28 cellular contexts compared by ENCODE assay signal in genomic region chr3:155031191-155031590, GRCh38. TPM values are rescaled to one million over a fixed set of nuclear protein-coding genes. Genes with fewer than 3 reads are reported as not detected.
A peak's percentile ranks its signal among the peaks of the same experiment; 100 is the strongest.
DNase-seq lines count a peak whose midpoint lies in the region; TF ChIP-seq lines count a peak whose summit lies in the region.
"Had no signal": no experiment of that assay in that cellular context is flagged by ENCODE, and none has a peak within 500 bp of the region (broad histone marks: within the 10 kb centered on the region; RNA-seq: fewer than 3 reads in every experiment).

No MANE protein-coding gene starts in this region.

- H3K27me3 ChIP-seq in ACC112 (ENCODE audit: insufficient read depth, low read length) (no peaks in the 10 kb centered on the region), HUES64 (ENCODE audit: insufficient read depth, low read length) (no peaks in the 10 kb centered on the region)
- H3K27me3 ChIP-seq: esophagus squamous epithelium, heart right ventricle, left lung, neural progenitor cell, Peyer's patch, vagina had no signal

- intact Hi-C loops in dendritic cell treated with granulocyte-macrophage colony-stimulating factor and Interleukin-4, amounts not matched to agents 40 ng/mL and 50 ng/mL, for 4 days (cut with micrococcal nuclease) = no loop called here

- H3K4me1 Mint-ChIP-seq in dendritic cell treated with granulocyte-macrophage colony-stimulating factor and Interleukin-4, amounts not matched to agents 40 ng/mL and 50 ng/mL, for 4 days (ENCODE audit: low read depth) = peaks cover 47% of the 10 kb centered on the region
- peaks cover 51% of the 10 kb centered on the region for H3K4me1 Mint-ChIP-seq in mesothelial cell of epicardium
- H3K4me1 Mint-ChIP-seq: activated B cell treated with CpG ODN at 0.5 μM for 24 hours; activated CD4-positive, alpha-beta memory T cell treated with anti-CD3 and anti-CD28 coated beads, Interleukin-2, amount 10 ng/mL, durations not matched to agents 7 days and 5 days had no signal

- TF ChIP-seq CTCF in mesothelial cell of epicardium (IDR thresholded peaks at IDR 0.05; ENCODE audit: unreplicated experiment) = no peak

- no peaks in the 10 kb centered on the region for H3K79me2 ChIP-seq in ACC112 (ENCODE audit: control insufficient read depth, insufficient read depth, low read length, unreplicated experiment)

- peaks cover 41% of the 10 kb centered on the region for H3K4me1 ChIP-seq in ACC112 (ENCODE audit: control insufficient read depth, insufficient read depth, low read length, unreplicated experiment)
- peaks cover 29% of the 10 kb centered on the region for H3K4me1 ChIP-seq in HUES64 (ENCODE audit: insufficient read depth, low read length)
- H3K4me1 ChIP-seq: esophagus squamous epithelium, vagina had no signal

- no peak overlapping the region for H3K4me3 Mint-ChIP-seq in dendritic cell treated with granulocyte-macrophage colony-stimulating factor and Interleukin-4, amounts not matched to agents 40 ng/mL and 50 ng/mL, for 4 days
- H3K4me3 Mint-ChIP-seq in mesothelial cell of epicardium = no peak overlapping the region
- H3K4me3 Mint-ChIP-seq: activated B cell treated with CpG ODN at 0.5 μM for 24 hours; activated CD4-positive, alpha-beta memory T cell treated with anti-CD3 and anti-CD28 coated beads, Interleukin-2, amount 10 ng/mL, durations not matched to agents 7 days and 5 days; neural progenitor cell had no signal

- no peak overlapping the region for H3K9ac ChIP-seq in HUES64 (ENCODE audit: low read depth, low read length)
- H3K9ac ChIP-seq: KMS-11, neural progenitor cell had no signal

- peak overlapping the region; percentile 35 for H3K27ac Mint-ChIP-seq in dendritic cell treated with granulocyte-macrophage colony-stimulating factor and Interleukin-4, amounts not matched to agents 40 ng/mL and 50 ng/mL, for 4 days
- peak overlapping the region; percentile 88 for H3K27ac Mint-ChIP-seq in mesothelial cell of epicardium
- H3K27ac Mint-ChIP-seq: activated B cell treated with CpG ODN at 0.5 μM for 24 hours; activated CD4-positive, alpha-beta memory T cell treated with anti-CD3 and anti-CD28 coated beads, Interleukin-2, amount 10 ng/mL, durations not matched to agents 7 days and 5 days; neural progenitor cell had no signal

- H3K9me3 ChIP-seq in HUES64 (ENCODE audit: insufficient read depth, low read depth, low read length) = peaks cover 11% of the 10 kb centered on the region
- H3K9me3 ChIP-seq: esophagus squamous epithelium, left lung, Peyer's patch, vagina had no signal

- H3K36me3 ChIP-seq in ACC112 (ENCODE audit: insufficient read depth, low read length) = no peaks in the 10 kb centered on the region
- no peaks in the 10 kb centered on the region for H3K36me3 ChIP-seq in HUES64 (ENCODE audit: insufficient read depth, low read length)
- H3K36me3 ChIP-seq: esophagus squamous epithelium, heart right ventricle, left lung, neural progenitor cell, Peyer's patch, vagina had no signal

- H2AFZ ChIP-seq in ACC112 (ENCODE audit: low read length, unreplicated experiment) = peak overlapping the region; percentile 76
- H2AFZ ChIP-seq: neural progenitor cell had no signal

- no peaks in the 10 kb centered on the region for H3K36me3 Mint-ChIP-seq in dendritic cell treated with granulocyte-macrophage colony-stimulating factor and Interleukin-4, amounts not matched to agents 40 ng/mL and 50 ng/mL, for 4 days (ENCODE audit: low read depth)
- peaks cover 17% of the 10 kb centered on the region for H3K36me3 Mint-ChIP-seq in mesothelial cell of epicardium
- H3K36me3 Mint-ChIP-seq: neural progenitor cell had no signal

- no peak for DNase-seq in mesothelial cell of epicardium (ENCODE audit: low spot score in 2 of 2, unreplicated experiment in 2 of 2)
- DNase-seq in superior temporal gyrus (ENCODE audit: extremely low spot score) = no peak
- DNase-seq in HuH-7.5 (ENCODE audit: low spot score) = no peak
- no peak for DNase-seq in NCI-H82 (lab: John Stamatoyannopoulos, UW)
- DNase-seq in SIG-M5 treated with dmso at 0.1 percent for 504 hours (lab: John Stamatoyannopoulos, UW; ENCODE audit: unreplicated experiment) = no peak
- DNase-seq: activated B cell treated with CpG ODN at 0.5 μM for 24 hours; activated CD4-positive, alpha-beta memory T cell treated with anti-CD3 and anti-CD28 coated beads, Interleukin-2, amount 10 ng/mL, durations not matched to agents 7 days and 5 days; activated gamma-delta T cell treated with Interleukin-2 at 50 U/mL for 16 hours; activated T-cell treated with anti-CD3 and anti-CD28 coated beads for 4 hours; effector memory CD4-positive, alpha-beta T cell; esophagus squamous epithelium; GOT3; heart right ventricle; left lung; NCI-H1092; NCI-H2081; NCI-H446 treated with DMSO at 0.1 percent for 48 hours; NK-92 treated with Interleukin-12 subunit alpha and Interleukin-12 subunit beta, amount 100 ng/mL, for 24 hours; Peyer's patch; stimulated activated CD4-positive, alpha-beta T cell treated with anti-CD3 and anti-CD28 coated beads, Interleukin-12 subunit alpha, Interleukin-12 subunit beta, amount 100 ng/mL, for 4 hours; T-helper 9 cell had no signal

- peak overlapping the region; percentile 43 for H3K27ac ChIP-seq in ACC112 (ENCODE audit: low read depth, low read length)
- H3K27ac ChIP-seq in HUES64 (ENCODE audit: low read depth, low read length) = peak overlapping the region; percentile 37; the same call in 1 of the 2 replicates
- H3K27ac ChIP-seq: C4-2B, esophagus squamous epithelium, KMS-11, left lung, neural progenitor cell, Peyer's patch, vagina had no signal

- H3K27me3 Mint-ChIP-seq in dendritic cell treated with granulocyte-macrophage colony-stimulating factor and Interleukin-4, amounts not matched to agents 40 ng/mL and 50 ng/mL, for 4 days = no peaks in the 10 kb centered on the region
- H3K27me3 Mint-ChIP-seq in mesothelial cell of epicardium (ENCODE audit: low read depth) = peaks cover 11% of the 10 kb centered on the region
- H3K27me3 Mint-ChIP-seq: activated B cell treated with CpG ODN at 0.5 μM for 24 hours; activated CD4-positive, alpha-beta memory T cell treated with anti-CD3 and anti-CD28 coated beads, Interleukin-2, amount 10 ng/mL, durations not matched to agents 7 days and 5 days had no signal

- H3K4me3 ChIP-seq in ACC112 (ENCODE audit: low read depth, low read length) (peak overlapping the region; percentile 30; the same call in 1 of the 2 replicates), HUES64 (ENCODE audit: low read length) (no peak overlapping the region)
- H3K4me3 ChIP-seq: esophagus squamous epithelium, heart right ventricle, left lung, neural progenitor cell, Peyer's patch, vagina had no signal

- no peaks in the 10 kb centered on the region for H3K9me3 Mint-ChIP-seq in dendritic cell treated with granulocyte-macrophage colony-stimulating factor and Interleukin-4, amounts not matched to agents 40 ng/mL and 50 ng/mL, for 4 days
- H3K9me3 Mint-ChIP-seq in mesothelial cell of epicardium = peaks cover 23% of the 10 kb centered on the region

RNA-seq across cellular contexts. Expression of gene MME, which starts 48.9 kb away (rescaled TPM):
- 12.8 TPM for polyA plus RNA-seq in HUES64 (2013, experiment 1 of 2)
- 10.8 TPM for polyA plus RNA-seq in HUES64 (2013, experiment 2 of 2)
- total RNA-seq in mesothelial cell of epicardium = 29.3 to 33.3 TPM (median 31.7 TPM) in 3 replicates
- total RNA-seq: activated CD4-positive, alpha-beta memory T cell treated with anti-CD3 and anti-CD28 coated beads, Interleukin-2, amount 10 ng/mL, durations not matched to agents 7 days and 5 days had no signal
